Comparison of ENCODE assay signal across 9 cellular contexts in the genomic region with DNA sequence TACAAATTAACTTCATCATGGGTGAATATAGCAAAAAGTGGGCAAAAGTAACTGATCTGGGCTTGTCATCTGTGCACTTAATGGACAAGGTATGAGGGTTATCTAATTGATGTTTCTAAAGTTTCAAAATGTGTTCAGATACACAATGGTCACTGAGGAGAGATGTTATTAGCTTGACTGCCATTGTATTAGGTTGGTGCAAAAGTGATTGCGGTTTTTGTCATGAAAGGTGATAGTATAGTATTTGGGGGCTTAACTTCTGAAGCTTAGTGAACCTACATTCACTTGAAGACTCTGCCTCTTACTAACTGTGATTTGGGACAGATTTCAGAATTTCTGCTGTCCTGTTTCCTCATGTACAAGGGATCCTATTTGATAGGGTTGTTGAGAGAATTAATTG.
"Had no signal": no experiment of that assay in that cellular context is flagged by ENCODE, and none has a peak within 500 bp of the region (broad histone marks: within the 10 kb centered on the region; RNA-seq: fewer than 3 reads in every experiment).

No MANE protein-coding gene starts in this region.

- DNase-seq: GM23248, GOT3, H7, HFFc6, IMR-90, KBM-7 had no signal

- H3K4me1 ChIP-seq: HAP-1 had no signal

- H3K4me3 ChIP-seq: GM23248, HAP-1 had no signal

- H2AFZ ChIP-seq: GM23248 had no signal

- ATAC-seq: HCT116 had no signal

- H3K27ac Mint-ChIP-seq: HFFc6 had no signal

- H3K9ac ChIP-seq: GM23248 had no signal

- H3K4me3 Mint-ChIP-seq: HFFc6 had no signal

- H3K27ac ChIP-seq: GM23248, HL-60 had no signal

- H3K9me3 ChIP-seq: HAP-1 had no signal

- H3K36me3 ChIP-seq: HAP-1 had no signal

- H3K9me3 Mint-ChIP-seq: HFFc6 had no signal
